9 cellular contexts compared by ENCODE assay signal in genomic region chr5:1537166-1538154, GRCh38. TPM values are rescaled to one million over a fixed set of nuclear protein-coding genes. Genes with fewer than 3 reads are reported as not detected.
A peak's percentile ranks its signal among the peaks of the same experiment; 100 is the strongest.
DNase-seq lines count a peak whose midpoint lies in the region; ATAC-seq and TF ChIP-seq lines count a peak whose summit lies in the region.
"Had no signal": no experiment of that assay in that cellular context is flagged by ENCODE, and none has a peak within 500 bp of the region (broad histone marks: within the 10 kb centered on the region; RNA-seq: fewer than 3 reads in every experiment).

No MANE protein-coding gene starts in this region.

- no peak overlapping the region; the same call in 1 of the 2 replicates for H3K4me3 ChIP-seq in Karpas-422 (ENCODE audit: low read length)

- H2AFZ ChIP-seq in Karpas-422 (ENCODE audit: low read length) = peak overlapping the region; percentile 60

- peak overlapping the region; percentile 72 for H3K4me2 ChIP-seq in Karpas-422 (ENCODE audit: low read depth, low read length, poor library complexity, severe bottlenecking)

- POLR2A ChIA-PET in naive thymus-derived CD8-positive, alpha-beta T cell (lab: Charles Lee) = interaction anchor here (1.1 to 2.2 kb wide), 4 partner anchors 14 to 152 kb away, joined by 3 to 13 read pairs (median 6); partner anchors contain the start of gene LPCAT1

- H3K9me2 ChIP-seq in Karpas-422 (replicated peaks; ENCODE audit: insufficient read depth, low read length) = no peaks in the 10 kb centered on the region

- peak overlapping the region; percentile 38 to 92 (median 88) for H3K27ac Mint-ChIP-seq in CD14-positive monocyte
- H3K27ac Mint-ChIP-seq in central memory CD8-positive, alpha-beta T cell (ENCODE audit: low read depth) = peak overlapping the region; percentile 98
- peak overlapping the region; percentile 88 to 96 (median 95) for H3K27ac Mint-ChIP-seq in naive thymus-derived CD8-positive, alpha-beta T cell

- ATAC-seq in central memory CD8-positive, alpha-beta T cell (replicated peaks; ENCODE audit: extremely low read depth, poor library complexity, severe bottlenecking) = no peak
- ATAC-seq in naive thymus-derived CD8-positive, alpha-beta T cell = no peak
- no peak for ATAC-seq in GM19324 (IDR thresholded peaks at IDR 0.05; ENCODE audit: low FRiP score, unreplicated experiment)

- H3K27me3 Mint-ChIP-seq in CD14-positive monocyte (ENCODE audit: low read depth in 3 of 3) = peaks cover 0 to 4% (median 0%) of the 10 kb centered on the region in 3 donors
- no peaks in the 10 kb centered on the region for H3K27me3 Mint-ChIP-seq in central memory CD8-positive, alpha-beta T cell
- no peaks in the 10 kb centered on the region for H3K27me3 Mint-ChIP-seq in naive thymus-derived CD8-positive, alpha-beta T cell

- peak overlapping the region; percentile 64 for H3K9ac ChIP-seq in Karpas-422 (ENCODE audit: low read length)

- DNase-seq in CD14-positive monocyte (ENCODE audit: low spot score) (no peak), Karpas-422 (no peak), GOT3 (lab: John Stamatoyannopoulos, UW) (no peak), NCI-H526 (lab: John Stamatoyannopoulos, UW) (no peak), retina (no peak)
- DNase-seq in central memory CD8-positive, alpha-beta T cell (ENCODE audit: low spot score in 2 of 2) = peak; percentile 7 to 8
- no peak for DNase-seq in naive thymus-derived CD8-positive, alpha-beta T cell
- DNase-seq: NCI-H1105 treated with DMSO at 0.1 percent for 48 hours had no signal

- H3K27ac ChIP-seq in Karpas-422 (ENCODE audit: low read length) = peak overlapping the region; percentile 53

- peaks cover 22% of the 10 kb centered on the region for H3K4me1 Mint-ChIP-seq in CD14-positive monocyte
- H3K4me1 Mint-ChIP-seq in central memory CD8-positive, alpha-beta T cell = peaks cover 37% of the 10 kb centered on the region
- peaks cover 18 to 32% (median 29%) of the 10 kb centered on the region in 4 donors for H3K4me1 Mint-ChIP-seq in naive thymus-derived CD8-positive, alpha-beta T cell

- H3K27me3 ChIP-seq in Karpas-422 (ENCODE audit: low read length) = no peaks in the 10 kb centered on the region

- TF ChIP-seq CTCF in CD14-positive monocyte (IDR thresholded peaks at IDR 0.05) = no peak

- H3K79me2 ChIP-seq in Karpas-422 (ENCODE audit: low read length) = peaks cover 4% of the 10 kb centered on the region; the same call in 1 of the 2 replicates

- no peaks in the 10 kb centered on the region for H4K20me1 ChIP-seq in Karpas-422 (ENCODE audit: insufficient read depth, low read depth, low read length)

- H3K4me3 Mint-ChIP-seq in CD14-positive monocyte = peak overlapping the region; percentile 64 to 89
- peak overlapping the region; percentile 75 for H3K4me3 Mint-ChIP-seq in central memory CD8-positive, alpha-beta T cell
- H3K4me3 Mint-ChIP-seq in naive thymus-derived CD8-positive, alpha-beta T cell = peak overlapping the region in 9 of 10 donors; percentile 75 to 85 (median 82)

- peaks cover 5% of the 10 kb centered on the region; the same call in 1 of the 2 replicates for H3K9me3 ChIP-seq in Karpas-422 (ENCODE audit: low read length)

- intact Hi-C loops in CD14-positive monocyte (cut with micrococcal nuclease) = no loop called here

- peaks cover 48% of the 10 kb centered on the region for H3K4me1 ChIP-seq in Karpas-422 (ENCODE audit: low read length)

- H3K9me3 Mint-ChIP-seq in CD14-positive monocyte = no peaks in the 10 kb centered on the region
- no peaks in the 10 kb centered on the region for H3K9me3 Mint-ChIP-seq in central memory CD8-positive, alpha-beta T cell
- H3K9me3 Mint-ChIP-seq in naive thymus-derived CD8-positive, alpha-beta T cell = no peaks in the 10 kb centered on the region

- H3K36me3 ChIP-seq in Karpas-422 (ENCODE audit: insufficient read depth, low read length) = no peaks in the 10 kb centered on the region

- no peaks in the 10 kb centered on the region for H3K36me3 Mint-ChIP-seq in CD14-positive monocyte
- H3K36me3 Mint-ChIP-seq in central memory CD8-positive, alpha-beta T cell (ENCODE audit: insufficient read depth) = peaks cover 11% of the 10 kb centered on the region
- no peaks in the 10 kb centered on the region for H3K36me3 Mint-ChIP-seq in naive thymus-derived CD8-positive, alpha-beta T cell

RNA-seq across cellular contexts. Expression of gene LPCAT1, which starts 13.7 kb away (rescaled TPM):
- polyA plus RNA-seq in CD14-positive monocyte = 10 to 100 TPM; 34.1 to 34.8 TPM
- total RNA-seq in Karpas-422 (2014; rRNA removed; shearing (Covaris generic); ENCODE audit: low replicate concordance) = 115 and 124 TPM in 2 replicates
- total RNA-seq in naive thymus-derived CD8-positive, alpha-beta T cell = 10 to 100 TPM; 40.3 to 46.1 TPM
- 10 to 100 TPM; 18.6 to 46.3 (median 20.9) TPM for polyA plus RNA-seq in naive thymus-derived CD8-positive, alpha-beta T cell

Comparison
In these comparisons a context has a peak if more than half of its experiments do, and no peak if none do; other contexts are left out.
1. DNase-seq: peak in central memory CD8-positive, alpha-beta T cell (2 of 2); none in CD14-positive monocyte (single experiment), Karpas-422 (single experiment), naive thymus-derived CD8-positive, alpha-beta T cell (0 of 10), GOT3 (single experiment), NCI-H526 (0 of 2) and retina (single experiment).
2. Peak in every context shown above with its lines, with median percentiles within 50 percentile points of each other: H3K27ac Mint-ChIP-seq and H3K4me3 Mint-ChIP-seq.